ENCODE assay signal across 15 cellular contexts in genomic region chr1:226978350-226979114, GRCh38.
"Had no signal": no experiment of that assay in that cellular context is flagged by ENCODE, and none has a peak within 500 bp of the region (broad histone marks: within the 10 kb centered on the region; RNA-seq: fewer than 3 reads in every experiment).

No MANE protein-coding gene starts in this region.

- H3K27ac Mint-ChIP-seq: activated CD4-positive, alpha-beta memory T cell treated with anti-CD3 and anti-CD28 coated beads, Interleukin-2, amount 10 ng/mL, durations not matched to agents 7 days and 5 days; activated CD4-positive, alpha-beta T cell treated with anti-CD3 and anti-CD28 coated beads for 36 hours; activated T-cell treated with anti-CD3 and anti-CD28 coated beads, Interleukin-2, amount 50 U/mL, for 72 hours; dendritic cell treated with granulocyte-macrophage colony-stimulating factor and Interleukin-4, amounts not matched to agents 40 ng/mL and 50 ng/mL, for 4 days; effector memory CD8-positive, alpha-beta T cell; T-helper 17 cell had no signal

- H3K9me3 ChIP-seq: SJCRH30, stomach, thyroid gland, vagina had no signal

- H3K27me3 ChIP-seq: SJCRH30, stomach, thyroid gland, vagina had no signal

- H3K36me3 ChIP-seq: SJCRH30 had no signal

- H3K4me3 Mint-ChIP-seq: activated CD4-positive, alpha-beta memory T cell treated with anti-CD3 and anti-CD28 coated beads, Interleukin-2, amount 10 ng/mL, durations not matched to agents 7 days and 5 days; activated CD4-positive, alpha-beta T cell treated with anti-CD3 and anti-CD28 coated beads for 36 hours; activated T-cell treated with anti-CD3 and anti-CD28 coated beads, Interleukin-2, amount 50 U/mL, for 72 hours; central memory CD8-positive, alpha-beta T cell; dendritic cell treated with granulocyte-macrophage colony-stimulating factor and Interleukin-4, amounts not matched to agents 40 ng/mL and 50 ng/mL, for 4 days; effector memory CD8-positive, alpha-beta T cell; natural killer cell; T-helper 17 cell had no signal

- DNase-seq: activated CD4-positive, alpha-beta T cell treated with anti-CD3 and anti-CD28 coated beads for 36 hours; activated naive CD4-positive, alpha-beta T cell treated with Interleukin-2 at 50 U/mL for 16 hours; activated T-cell treated with anti-CD3 and anti-CD28 coated beads, Interleukin-2, amount 50 U/mL, for 72 hours; effector memory CD8-positive, alpha-beta T cell; natural killer cell; SJCRH30; stomach; T-helper 17 cell; thyroid gland had no signal

- H3K9me3 Mint-ChIP-seq: activated CD4-positive, alpha-beta memory T cell treated with anti-CD3 and anti-CD28 coated beads, Interleukin-2, amount 10 ng/mL, durations not matched to agents 7 days and 5 days; activated T-cell treated with anti-CD3 and anti-CD28 coated beads, Interleukin-2, amount 50 U/mL, for 72 hours; central memory CD8-positive, alpha-beta T cell; dendritic cell treated with granulocyte-macrophage colony-stimulating factor and Interleukin-4, amounts not matched to agents 40 ng/mL and 50 ng/mL, for 4 days; effector memory CD8-positive, alpha-beta T cell; natural killer cell had no signal

- H3K27me3 Mint-ChIP-seq: activated CD4-positive, alpha-beta memory T cell treated with anti-CD3 and anti-CD28 coated beads, Interleukin-2, amount 10 ng/mL, durations not matched to agents 7 days and 5 days; activated CD4-positive, alpha-beta T cell treated with anti-CD3 and anti-CD28 coated beads for 36 hours; central memory CD8-positive, alpha-beta T cell; dendritic cell treated with granulocyte-macrophage colony-stimulating factor and Interleukin-4, amounts not matched to agents 40 ng/mL and 50 ng/mL, for 4 days; effector memory CD8-positive, alpha-beta T cell; T-helper 17 cell had no signal

- H3K4me1 Mint-ChIP-seq: activated CD4-positive, alpha-beta memory T cell treated with anti-CD3 and anti-CD28 coated beads, Interleukin-2, amount 10 ng/mL, durations not matched to agents 7 days and 5 days; activated CD4-positive, alpha-beta T cell treated with anti-CD3 and anti-CD28 coated beads for 36 hours; central memory CD8-positive, alpha-beta T cell; natural killer cell; T-helper 17 cell had no signal

- ATAC-seq: activated CD4-positive, alpha-beta T cell treated with anti-CD3 and anti-CD28 coated beads for 36 hours; activated T-cell treated with anti-CD3 and anti-CD28 coated beads, Interleukin-2, amount 50 U/mL, for 72 hours; effector memory CD8-positive, alpha-beta T cell; natural killer cell; T-helper 17 cell had no signal

- H3K27ac ChIP-seq: epithelial cell of prostate, SJCRH30, stomach, thyroid gland, vagina had no signal

- H3K4me3 ChIP-seq: SJCRH30, smooth muscle cell, stomach, thyroid gland, vagina had no signal

- H3K4me1 ChIP-seq: SJCRH30 had no signal
